Comparison of ENCODE assay signal across 16 cellular contexts in the genomic region with DNA sequence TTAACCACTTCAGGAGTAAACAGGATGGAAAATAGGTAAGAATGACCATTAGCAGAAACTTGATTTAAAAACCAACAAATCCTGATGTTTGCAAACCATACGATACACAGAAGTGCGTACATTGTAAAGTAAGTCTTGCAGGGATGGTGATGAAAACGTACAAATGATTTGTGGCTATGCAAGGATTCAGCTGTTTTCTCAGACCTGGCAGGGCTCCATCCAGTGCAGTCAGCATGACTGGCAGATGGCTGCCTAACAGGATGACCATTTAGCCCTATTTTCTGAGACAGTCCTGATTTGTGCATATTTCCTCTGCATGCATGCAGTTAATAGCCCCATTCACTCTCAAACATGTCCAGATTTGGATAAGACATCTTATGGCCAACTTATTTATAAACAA.
DNase-seq lines count a peak whose midpoint lies in the region.
"Had no signal": no experiment of that assay in that cellular context is flagged by ENCODE, and none has a peak within 500 bp of the region (broad histone marks: within the 10 kb centered on the region; RNA-seq: fewer than 3 reads in every experiment).

No MANE protein-coding gene starts in this region.

- DNase-seq in DMS 273 (lab: John Stamatoyannopoulos, UW; ENCODE audit: unreplicated experiment) (peak; percentile 69), DMS 273 treated with DMSO at 0.1 percent for 48 hours (lab: John Stamatoyannopoulos, UW) (no peak), NCI-H2081 treated with DMSO at 0.1 percent for 48 hours (lab: John Stamatoyannopoulos, UW) (peak; percentile 3), dermis blood vessel endothelial cell (peak; percentile 10), myocyte (ENCODE audit: low read depth) (peak; percentile 77), cerebellar nuclear complex (lab: John Stamatoyannopoulos, UW) (no peak), GF-D8 (lab: John Stamatoyannopoulos, UW) (no peak), HPDE6-E6E7 (ENCODE audit: extremely low spot score) (no peak)
- DNase-seq: activated CD8-positive, alpha-beta T cell treated with anti-CD3 and anti-CD28 coated beads, Interleukin-2, amount 10 ng/mL, durations not matched to agents 7 days and 5 days; activated gamma-delta T cell treated with Interleukin-2 at 50 U/mL for 16 hours; CD4-positive, alpha-beta memory T cell; esophagus squamous epithelium; mammary epithelial cell; NCI-H2227 treated with DMSO at 0.1 percent for 48 hours; stimulated activated CD4-positive, alpha-beta T cell treated with anti-CD3 and anti-CD28 coated beads, Interleukin-15, amount 100 ng/mL, for 24 hours; substantia nigra had no signal

Comparison
In these comparisons a context has a peak if more than half of its experiments do, and no peak if none do; other contexts are left out.
1. DNase-seq: peak in DMS 273 (single experiment), NCI-H2081 treated with DMSO at 0.1 percent for 48 hours (single experiment), dermis blood vessel endothelial cell (single experiment) and myocyte (single experiment); none in DMS 273 treated with DMSO at 0.1 percent for 48 hours (single experiment), cerebellar nuclear complex (0 of 2), GF-D8 (single experiment) and HPDE6-E6E7 (single experiment).